Comparison of ENCODE assay signal across 1 cellular context in genomic region chr19:15555759-15556633, GRCh38.
TF ChIP-seq lines count a peak whose summit lies in the region.

No MANE protein-coding gene starts in this region.

TF ChIP-seq in HepG2, 621 proteins besides CTCF, POLR2A, EP300 and RAD21 (continued from another document):
- TF ChIP-seq, protein P1, sequence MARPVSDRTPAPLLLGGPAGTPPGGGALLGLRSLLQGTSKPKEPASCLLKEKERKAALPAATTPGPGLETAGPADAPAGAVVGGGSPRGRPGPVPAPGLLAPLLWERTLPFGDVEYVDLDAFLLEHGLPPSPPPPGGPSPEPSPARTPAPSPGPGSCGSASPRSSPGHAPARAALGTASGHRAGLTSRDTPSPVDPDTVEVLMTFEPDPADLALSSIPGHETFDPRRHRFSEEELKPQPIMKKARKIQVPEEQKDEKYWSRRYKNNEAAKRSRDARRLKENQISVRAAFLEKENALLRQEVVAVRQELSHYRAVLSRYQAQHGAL (CRISPR knock-in tag; IDR thresholded peaks at IDR 0.05; ENCODE audit: not compliant biosample characterization): no peak
- no peak for TF ChIP-seq NFRKB (IDR thresholded peaks at IDR 0.05)
- 0 out of 2 replicates have a peak, but pooled peaks have one; percentile 5 for TF ChIP-seq CREB1 (IDR thresholded peaks at IDR 0.05)
- TF ChIP-seq CREB1 (CRISPR knock-in tag; IDR thresholded peaks at IDR 0.05): no peak
- TF ChIP-seq KLF9 (CRISPR knock-in tag; IDR thresholded peaks at IDR 0.05; ENCODE audit: low read depth): no peak
- TF ChIP-seq ZMYM3 (CRISPR knock-in tag; IDR thresholded peaks at IDR 0.05): peak; percentile 94
- peak; percentile 40; the same call in 1 of the 2 replicates for TF ChIP-seq HOXA5 (CRISPR knock-in tag; IDR thresholded peaks at IDR 0.05)
- no peak for TF ChIP-seq ZC3H4 (CRISPR knock-in tag; IDR thresholded peaks at IDR 0.05; ENCODE audit: borderline replicate concordance)
- TF ChIP-seq YEATS2 (CRISPR knock-in tag; IDR thresholded peaks at IDR 0.05; ENCODE audit: borderline replicate concordance): 0 out of 2 replicates have a peak, but pooled peaks have one; percentile 17
- TF ChIP-seq U2AF2 (IDR thresholded peaks at IDR 0.05; ENCODE audit: low read depth, low read length): no peak
- TF ChIP-seq RBM22 (optimal IDR thresholded peaks at IDR 0.05; ENCODE audit: low read length): no peak
- no peak for TF ChIP-seq SOX6 (IDR thresholded peaks at IDR 0.05)
- peak; percentile 62 for TF ChIP-seq SOX6 (CRISPR knock-in tag; IDR thresholded peaks at IDR 0.05)
- TF ChIP-seq ZNF207 (IDR thresholded peaks at IDR 0.05; ENCODE audit: borderline replicate concordance): no peak
- peak; percentile 43 for TF ChIP-seq SAP130 (CRISPR knock-in tag; IDR thresholded peaks at IDR 0.05; ENCODE audit: low read depth)
- TF ChIP-seq DZIP1 (CRISPR knock-in tag; IDR thresholded peaks at IDR 0.05): no peak
- TF ChIP-seq ZNF589 (CRISPR knock-in tag; conservative IDR thresholded peaks at IDR 0.05): no peak
- TF ChIP-seq ZBTB40 (IDR thresholded peaks at IDR 0.05): no peak
- TF ChIP-seq ZBTB40 (CRISPR knock-in tag; IDR thresholded peaks at IDR 0.05): peak; percentile 32
- TF ChIP-seq ARID2 (CRISPR knock-in tag; IDR thresholded peaks at IDR 0.05; ENCODE audit: borderline replicate concordance): no peak
- TF ChIP-seq KDM1A (CRISPR knock-in tag; IDR thresholded peaks at IDR 0.05): 0 out of 2 replicates have a peak, but pooled peaks have one; percentile 14
- peak; percentile 65; the same call in 1 of the 2 replicates for TF ChIP-seq NFKB2 (CRISPR knock-in tag; IDR thresholded peaks at IDR 0.05; ENCODE audit: borderline replicate concordance)
- TF ChIP-seq, protein P2, sequence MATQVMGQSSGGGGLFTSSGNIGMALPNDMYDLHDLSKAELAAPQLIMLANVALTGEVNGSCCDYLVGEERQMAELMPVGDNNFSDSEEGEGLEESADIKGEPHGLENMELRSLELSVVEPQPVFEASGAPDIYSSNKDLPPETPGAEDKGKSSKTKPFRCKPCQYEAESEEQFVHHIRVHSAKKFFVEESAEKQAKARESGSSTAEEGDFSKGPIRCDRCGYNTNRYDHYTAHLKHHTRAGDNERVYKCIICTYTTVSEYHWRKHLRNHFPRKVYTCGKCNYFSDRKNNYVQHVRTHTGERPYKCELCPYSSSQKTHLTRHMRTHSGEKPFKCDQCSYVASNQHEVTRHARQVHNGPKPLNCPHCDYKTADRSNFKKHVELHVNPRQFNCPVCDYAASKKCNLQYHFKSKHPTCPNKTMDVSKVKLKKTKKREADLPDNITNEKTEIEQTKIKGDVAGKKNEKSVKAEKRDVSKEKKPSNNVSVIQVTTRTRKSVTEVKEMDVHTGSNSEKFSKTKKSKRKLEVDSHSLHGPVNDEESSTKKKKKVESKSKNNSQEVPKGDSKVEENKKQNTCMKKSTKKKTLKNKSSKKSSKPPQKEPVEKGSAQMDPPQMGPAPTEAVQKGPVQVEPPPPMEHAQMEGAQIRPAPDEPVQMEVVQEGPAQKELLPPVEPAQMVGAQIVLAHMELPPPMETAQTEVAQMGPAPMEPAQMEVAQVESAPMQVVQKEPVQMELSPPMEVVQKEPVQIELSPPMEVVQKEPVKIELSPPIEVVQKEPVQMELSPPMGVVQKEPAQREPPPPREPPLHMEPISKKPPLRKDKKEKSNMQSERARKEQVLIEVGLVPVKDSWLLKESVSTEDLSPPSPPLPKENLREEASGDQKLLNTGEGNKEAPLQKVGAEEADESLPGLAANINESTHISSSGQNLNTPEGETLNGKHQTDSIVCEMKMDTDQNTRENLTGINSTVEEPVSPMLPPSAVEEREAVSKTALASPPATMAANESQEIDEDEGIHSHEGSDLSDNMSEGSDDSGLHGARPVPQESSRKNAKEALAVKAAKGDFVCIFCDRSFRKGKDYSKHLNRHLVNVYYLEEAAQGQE (IDR thresholded peaks at IDR 0.05; ENCODE audit: borderline replicate concordance in 1 of 2, low read depth in 1 of 2, low read length in 2 of 2): no peak
- TF ChIP-seq IKZF4 (CRISPR knock-in tag; IDR thresholded peaks at IDR 0.05; ENCODE audit: borderline replicate concordance, low read depth, not compliant biosample characterization): no peak
- TF ChIP-seq ZNF674 (CRISPR knock-in tag; IDR thresholded peaks at IDR 0.05; ENCODE audit: low read depth): no peak
- no peak for TF ChIP-seq IRX3 (CRISPR knock-in tag; IDR thresholded peaks at IDR 0.05; ENCODE audit: borderline replicate concordance, low read depth)
- no peak for TF ChIP-seq WIZ (CRISPR knock-in tag; IDR thresholded peaks at IDR 0.05)
- TF ChIP-seq ZNF670 (CRISPR knock-in tag; IDR thresholded peaks at IDR 0.05; ENCODE audit: borderline replicate concordance): peak; percentile 81; the same call in 1 of the 2 replicates
- no peak for TF ChIP-seq ZNF510 (CRISPR knock-in tag; IDR thresholded peaks at IDR 0.05; ENCODE audit: low read depth)
